1 cellular context compared by ENCODE assay signal in genomic region chr10:13395540-13395939, GRCh38.
TF ChIP-seq lines count a peak whose summit lies in the region.

No MANE protein-coding gene starts in this region.

TF ChIP-seq in H1, 55 proteins besides CTCF, POLR2A, EP300 and RAD21 (continued from another document):
- peak; percentile 63; the same call in 1 of the 2 replicates for TF ChIP-seq SP1 (IDR thresholded peaks at IDR 0.05; ENCODE audit: low read depth, low read length)
